ENCODE assay signal across 7 cellular contexts in genomic region chr21:32432982-32433660, GRCh38. TPM values are rescaled to one million over a fixed set of nuclear protein-coding genes. Genes with fewer than 3 reads are reported as not detected.
DNase-seq lines count a peak whose midpoint lies in the region; ATAC-seq, FAIRE-seq and TF ChIP-seq lines count a peak whose summit lies in the region.
"Not testable (repeated sequence)": the region's sequence is repeated elsewhere in the genome, so short reads cannot be mapped to it uniquely, and the experiment has no call there.

No MANE protein-coding gene starts in this region.

- H3K9me1 ChIP-seq in keratinocyte (ENCODE audit: control insufficient read depth, extremely low read depth, insufficient read depth, low read length) = not testable (repeated sequence)

- not testable (repeated sequence) for H3K27me3 ChIP-seq in keratinocyte (ENCODE audit: control insufficient read depth, extremely low read depth, insufficient read depth, low read length)

- peak overlapping the region; percentile 56 for H3K4me2 ChIP-seq in keratinocyte (ENCODE audit: control insufficient read depth, extremely low read depth, insufficient read depth, low read depth, low read length)

- DNase-seq in COR-L47 (lab: John Stamatoyannopoulos, UW) (peak; percentile 23), LoVo (ENCODE audit: low spot score) (peak; percentile 86), NCI-H748 (lab: John Stamatoyannopoulos, UW; ENCODE audit: unreplicated experiment) (peak; percentile 50), epithelial cell of esophagus (ENCODE audit: low read depth) (peak; percentile 75)
- DNase-seq in keratinocyte (ENCODE audit: low read depth, low spot score); neural crest cell (ENCODE audit: low read depth, low spot score): not testable (repeated sequence)

- H3K4me3 Mint-ChIP-seq in activated T-helper 17 cell treated with anti-CD3 and anti-CD28 coated beads, Interleukin-2, amount 50 U/mL, for 72 hours; neural crest cell: not testable (repeated sequence)

- H3K27ac ChIP-seq in keratinocyte (ENCODE audit: control insufficient read depth, insufficient read depth, low read length) = peak overlapping the region; percentile 81

- TF ChIP-seq CTCF in epithelial cell of esophagus (IDR thresholded peaks at IDR 0.05; ENCODE audit: insufficient read depth, low read depth, low read length, missing control alignments); keratinocyte (optimal IDR thresholded peaks at IDR 0.05 in 1 of 3, IDR thresholded peaks at IDR 0.05 in 1 of 3, conservative IDR thresholded peaks at IDR 0.05 in 1 of 3; ENCODE audit: extremely low read depth in 1 of 3, insufficient read depth in 2 of 3, low read length in 3 of 3); neural crest cell (conservative IDR thresholded peaks at IDR 0.05): not testable (repeated sequence)

- not testable (repeated sequence) for ATAC-seq in activated T-helper 17 cell treated with anti-CD3 and anti-CD28 coated beads, Interleukin-2, amount 50 U/mL, for 72 hours (replicated peaks)

- not testable (repeated sequence) for H3K36me3 ChIP-seq in keratinocyte (ENCODE audit: control insufficient read depth in 2 of 2, extremely low read depth in 1 of 2, insufficient read depth in 2 of 2, low read length in 2 of 2)

- peaks cover 11% of the 10 kb centered on the region for H3K79me2 ChIP-seq in keratinocyte (ENCODE audit: control insufficient read depth, insufficient read depth, low read length)

- H3K9me3 Mint-ChIP-seq in activated T-helper 17 cell treated with anti-CD3 and anti-CD28 coated beads, Interleukin-2, amount 50 U/mL, for 72 hours; neural crest cell: not testable (repeated sequence)

- dilution Hi-C loops in keratinocyte (cut with MboI; ENCODE audit: extremely low pct_ligation_motif_present, low sequenced_read_pairs) = not testable (repeated sequence)

- H3K36me3 Mint-ChIP-seq in activated T-helper 17 cell treated with anti-CD3 and anti-CD28 coated beads, Interleukin-2, amount 50 U/mL, for 72 hours (ENCODE audit: low read depth); neural crest cell (ENCODE audit: low read depth): not testable (repeated sequence)

- H2AFZ ChIP-seq in keratinocyte (ENCODE audit: control insufficient read depth, low read length) = not testable (repeated sequence)

- H3K9me3 ChIP-seq in keratinocyte (ENCODE audit: control insufficient read depth, low read depth, low read length) = not testable (repeated sequence)

- H3K4me1 Mint-ChIP-seq in activated T-helper 17 cell treated with anti-CD3 and anti-CD28 coated beads, Interleukin-2, amount 50 U/mL, for 72 hours = peaks cover 25% of the 10 kb centered on the region
- H3K4me1 Mint-ChIP-seq in neural crest cell = not testable (repeated sequence)

- not testable (repeated sequence) for H3K27me3 Mint-ChIP-seq in activated T-helper 17 cell treated with anti-CD3 and anti-CD28 coated beads, Interleukin-2, amount 50 U/mL, for 72 hours; neural crest cell (ENCODE audit: low read depth)

- peak overlapping the region; percentile 68 for H3K27ac Mint-ChIP-seq in activated T-helper 17 cell treated with anti-CD3 and anti-CD28 coated beads, Interleukin-2, amount 50 U/mL, for 72 hours
- peak overlapping the region; percentile 14 for H3K27ac Mint-ChIP-seq in neural crest cell (ENCODE audit: unreplicated experiment)

- peak overlapping the region; percentile 65 for H3K9ac ChIP-seq in keratinocyte (ENCODE audit: control insufficient read depth, extremely low read depth, insufficient read depth, low read length)

- H3K4me1 ChIP-seq in keratinocyte (ENCODE audit: control insufficient read depth, extremely low read depth, insufficient read depth, low read length) = peaks cover 14% of the 10 kb centered on the region

- not testable (repeated sequence) for H3K4me3 ChIP-seq in epithelial cell of esophagus (ENCODE audit: low read length); keratinocyte (ENCODE audit: control insufficient read depth in 2 of 3, extremely low read depth in 1 of 3, insufficient read depth in 2 of 3, low read depth in 1 of 3, low read length in 3 of 3)

- peak; percentile 44 for FAIRE-seq in keratinocyte (lab: Jason Lieb, UNC)

- not testable (repeated sequence) for H4K20me1 ChIP-seq in keratinocyte (ENCODE audit: control insufficient read depth, extremely low read depth, insufficient read depth, low read length)

RNA-seq across cellular contexts. Expression of gene EVA1C, which starts 20.6 kb away (rescaled TPM):
- 10 to 100 TPM in 1 of 2 donors, 1 to 10 TPM in 1; 10.0 to 13.1 TPM for total RNA-seq in activated T-helper 17 cell treated with anti-CD3 and anti-CD28 coated beads, Interleukin-2, amount 50 U/mL, for 72 hours
- 6.1 to 15.3 TPM (median 10.8 TPM) in 3 replicates for polyA plus RNA-seq in keratinocyte
- 7.1 TPM for polyA plus RNA-seq in keratinocyte (2011; ENCODE audit: low read depth)
- 7.3 and 14.3 TPM in 2 replicates for polyA plus RNA-seq in keratinocyte (2011; cell fraction: cytosol; rRNA removed)
- 6.8 TPM in 2 replicates for polyA plus RNA-seq in keratinocyte (2011; cell fraction: nucleus; rRNA removed)
- polyA plus RNA-seq in keratinocyte (2012; ENCODE audit: low replicate concordance) = 12.5 and 13.1 TPM in 2 replicates
- 6.5 to 13.9 TPM (median 10.0 TPM) in 3 replicates for polyA minus RNA-seq in keratinocyte
- polyA minus RNA-seq in keratinocyte (2011; cell fraction: cytosol; rRNA and poly(A)+ RNA removed) = 8.1 TPM
- 4.5 and 5.2 TPM in 2 replicates for polyA minus RNA-seq in keratinocyte (2011; cell fraction: nucleus; rRNA and poly(A)+ RNA removed)
- not detected in 2 replicates for total RNA-seq in neural crest cell

RNA-seq across cellular contexts. Expression of gene URB1, which starts 40.3 kb away (rescaled TPM):
- 10 to 100 TPM; 17.6 to 37.2 TPM for total RNA-seq in activated T-helper 17 cell treated with anti-CD3 and anti-CD28 coated beads, Interleukin-2, amount 50 U/mL, for 72 hours
- 7.3 to 11.3 TPM (median 9.0 TPM) in 3 replicates for polyA plus RNA-seq in keratinocyte
- 4.9 TPM for polyA plus RNA-seq in keratinocyte (2011; ENCODE audit: low read depth)
- 5.5 and 6.0 TPM in 2 replicates for polyA plus RNA-seq in keratinocyte (2011; cell fraction: cytosol; rRNA removed)
- polyA plus RNA-seq in keratinocyte (2011; cell fraction: nucleus; rRNA removed) = 26.3 and 27.4 TPM in 2 replicates
- 7.1 and 15.0 TPM in 2 replicates for polyA plus RNA-seq in keratinocyte (2012; ENCODE audit: low replicate concordance)
- 20.4 to 31.0 TPM (median 28.1 TPM) in 3 replicates for polyA minus RNA-seq in keratinocyte
- polyA minus RNA-seq in keratinocyte (2011; cell fraction: cytosol; rRNA and poly(A)+ RNA removed) = 15.7 TPM
- 53.4 and 72.7 TPM in 2 replicates for polyA minus RNA-seq in keratinocyte (2011; cell fraction: nucleus; rRNA and poly(A)+ RNA removed)
- total RNA-seq in neural crest cell = 22.2 and 23.1 TPM in 2 replicates
